ENCODE assay signal across 1 cellular context in the genomic region with DNA sequence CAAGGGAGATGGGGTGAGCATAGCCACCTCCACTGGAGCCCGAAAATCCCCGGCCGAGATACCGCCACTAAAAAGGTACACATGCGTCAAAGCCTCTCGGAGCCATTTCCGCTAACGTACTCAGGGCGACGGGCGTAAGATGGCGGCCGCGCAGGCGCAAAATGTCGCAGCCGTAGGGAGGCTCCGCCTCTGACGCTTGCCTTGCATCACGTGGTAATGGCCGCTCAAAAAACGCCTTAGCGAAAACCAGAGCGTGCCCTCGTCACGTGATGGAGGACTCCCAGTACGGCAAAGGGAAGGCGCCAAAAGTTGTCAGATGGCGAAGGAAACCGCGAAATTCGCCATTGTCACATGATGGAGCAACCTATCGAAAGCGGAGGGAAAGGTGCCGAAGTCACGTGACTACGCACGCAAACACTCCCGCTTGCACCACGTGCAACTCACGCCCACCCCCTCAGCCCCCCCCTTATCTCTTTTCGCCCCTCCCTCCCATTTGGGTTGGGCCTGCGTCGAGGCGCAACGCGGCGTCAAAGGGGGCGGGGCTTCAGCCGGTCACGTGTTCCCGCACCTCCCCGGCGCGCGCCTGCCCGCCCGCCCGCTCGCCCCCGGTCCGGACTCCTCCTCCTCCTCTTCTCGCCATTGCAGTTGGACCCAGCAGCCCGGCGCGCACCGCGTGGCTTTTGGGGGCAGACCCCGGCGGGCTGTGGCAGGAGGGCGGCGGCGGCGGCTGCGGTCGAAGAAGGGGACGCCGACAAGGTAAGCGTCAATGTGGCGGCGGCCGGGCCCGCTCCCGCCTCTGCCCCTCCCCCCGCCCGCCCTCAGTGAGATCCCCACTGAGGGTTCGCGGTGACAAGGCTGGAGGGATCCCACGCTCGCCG.
TF ChIP-seq lines count a peak whose summit lies in the region.

A gene (plus strand): TSS at position 615 of the 878 bp plus-strand sequence. CDS start 16,260 bp downstream, outside the sequence.

TF ChIP-seq in K562, 482 proteins besides CTCF, POLR2A, EP300 and RAD21 (continued from another document and continues in another):
- TF ChIP-seq, protein P1, sequence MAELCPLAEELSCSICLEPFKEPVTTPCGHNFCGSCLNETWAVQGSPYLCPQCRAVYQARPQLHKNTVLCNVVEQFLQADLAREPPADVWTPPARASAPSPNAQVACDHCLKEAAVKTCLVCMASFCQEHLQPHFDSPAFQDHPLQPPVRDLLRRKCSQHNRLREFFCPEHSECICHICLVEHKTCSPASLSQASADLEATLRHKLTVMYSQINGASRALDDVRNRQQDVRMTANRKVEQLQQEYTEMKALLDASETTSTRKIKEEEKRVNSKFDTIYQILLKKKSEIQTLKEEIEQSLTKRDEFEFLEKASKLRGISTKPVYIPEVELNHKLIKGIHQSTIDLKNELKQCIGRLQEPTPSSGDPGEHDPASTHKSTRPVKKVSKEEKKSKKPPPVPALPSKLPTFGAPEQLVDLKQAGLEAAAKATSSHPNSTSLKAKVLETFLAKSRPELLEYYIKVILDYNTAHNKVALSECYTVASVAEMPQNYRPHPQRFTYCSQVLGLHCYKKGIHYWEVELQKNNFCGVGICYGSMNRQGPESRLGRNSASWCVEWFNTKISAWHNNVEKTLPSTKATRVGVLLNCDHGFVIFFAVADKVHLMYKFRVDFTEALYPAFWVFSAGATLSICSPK (IDR thresholded peaks at IDR 0.05; ENCODE audit: borderline replicate concordance) = no peak
- TF ChIP-seq PHF8 (IDR thresholded peaks at IDR 0.05; ENCODE audit: borderline replicate concordance, low read length) (peak; percentile 91), HMG20A (CRISPR knock-in tag; conservative IDR thresholded peaks at IDR 0.05) (no peak), NFXL1 (CRISPR knock-in tag; IDR thresholded peaks at IDR 0.05) (no peak), XRCC5 (IDR thresholded peaks at IDR 0.05; ENCODE audit: low read depth, low read length) (no peak), TAF15 (IDR thresholded peaks at IDR 0.05; ENCODE audit: low read depth, low read length) (no peak), U2AF1 (optimal IDR thresholded peaks at IDR 0.05; ENCODE audit: low read depth, low read length) (no peak), ZNF644 (tag; IDR thresholded peaks at IDR 0.05; ENCODE audit: low read depth) (peak; percentile 63; the same call in 1 of the 2 replicates), HDAC6 (IDR thresholded peaks at IDR 0.05; ENCODE audit: low read depth, low read length) (no peak), PRPF4 (IDR thresholded peaks at IDR 0.05; ENCODE audit: insufficient read depth, low read depth, low read length, poor library complexity, severe bottlenecking) (peak; percentile 88), BCOR (IDR thresholded peaks at IDR 0.05) (no peak), SUPT5H (IDR thresholded peaks at IDR 0.05) (peak; percentile 89), ZNF707 (CRISPR knock-in tag; conservative IDR thresholded peaks at IDR 0.05) (0 out of 2 replicates have a peak, but pooled peaks have one; percentile 58), SMAD1 (IDR thresholded peaks at IDR 0.05; ENCODE audit: low read depth, low read length, partially characterized antibody) (peak; percentile 77), PCBP1 (IDR thresholded peaks at IDR 0.05; ENCODE audit: low read depth, low read length, poor library complexity, severe bottlenecking) (peak; percentile 81), THRAP3 (IDR thresholded peaks at IDR 0.05; ENCODE audit: borderline replicate concordance) (no peak), PTTG1 (tag; IDR thresholded peaks at IDR 0.05; ENCODE audit: low read depth) (no peak), ZNF232 (CRISPR knock-in tag; IDR thresholded peaks at IDR 0.05) (no peak), ZNF140 (CRISPR knock-in tag; IDR thresholded peaks at IDR 0.05) (no peak), YBX1 (IDR thresholded peaks at IDR 0.05) (no peak), CHD1 (IDR thresholded peaks at IDR 0.05; ENCODE audit: low read length) (no peak), KDM5B (IDR thresholded peaks at IDR 0.05; ENCODE audit: insufficient replicate concordance, low read depth, low read length) (peak; percentile 91), CTBP1 (IDR thresholded peaks at IDR 0.05; ENCODE audit: borderline replicate concordance) (peak; percentile 72), DNMT1 (IDR thresholded peaks at IDR 0.05) (no peak), NFE2 (IDR thresholded peaks at IDR 0.05; ENCODE audit: low read depth) (peak; percentile 44; the same call in 1 of the 2 replicates), ZFX (CRISPR knock-in tag; IDR thresholded peaks at IDR 0.05) (peak; percentile 60), PML (IDR thresholded peaks at IDR 0.05; ENCODE audit: low read length) (no peak; the same call in none of the 2 replicates), ZNF780A (CRISPR knock-in tag; IDR thresholded peaks at IDR 0.05) (no peak), GABPB1 (CRISPR knock-in tag; IDR thresholded peaks at IDR 0.05) (peak; percentile 90), ZNF134 (CRISPR knock-in tag; conservative IDR thresholded peaks at IDR 0.05) (0 out of 2 replicates have a peak, but pooled peaks have one; percentile 46), PTBP1 (IDR thresholded peaks at IDR 0.05; ENCODE audit: low read depth, low read length) (no peak), RUNX1 (IDR thresholded peaks at IDR 0.05; ENCODE audit: low read depth) (peak; percentile 47; the same call in 1 of the 2 replicates), FOXK2 (conservative IDR thresholded peaks at IDR 0.05 in 1 of 2, IDR thresholded peaks at IDR 0.05 in 1 of 2; ENCODE audit: low read depth in 2 of 2) (peak; percentile 96 to 98), CCAR2 (IDR thresholded peaks at IDR 0.05; ENCODE audit: low read depth, low read length) (no peak), ZNF699 (CRISPR knock-in tag; IDR thresholded peaks at IDR 0.05; ENCODE audit: insufficient replicate concordance) (no peak), TAL1 (IDR thresholded peaks at IDR 0.05) (no peak), NR1H2 (CRISPR knock-in tag; IDR thresholded peaks at IDR 0.05) (no peak; the same call in 1 of the 2 replicates), DIDO1 (tag; IDR thresholded peaks at IDR 0.05; ENCODE audit: low read depth) (peak; percentile 52), LARP7 (IDR thresholded peaks at IDR 0.05) (no peak), MIER1 (IDR thresholded peaks at IDR 0.05; ENCODE audit: low read depth) (no peak), MTA3 (IDR thresholded peaks at IDR 0.05; ENCODE audit: borderline replicate concordance) (peak; percentile 100), MAFF (IDR thresholded peaks at IDR 0.05; ENCODE audit: low read length) (no peak), HNRNPLL (IDR thresholded peaks at IDR 0.05; ENCODE audit: low read depth, low read length, poor library complexity, severe bottlenecking) (peak; percentile 83), TRIM28 (IDR thresholded peaks at IDR 0.05) (no peak), FIP1L1 (IDR thresholded peaks at IDR 0.05; ENCODE audit: low read depth, low read length, poor library complexity, severe bottlenecking) (no peak), NFRKB (IDR thresholded peaks at IDR 0.05; ENCODE audit: low read depth) (peak; percentile 88), ZNF561 (CRISPR knock-in tag; conservative IDR thresholded peaks at IDR 0.05) (no peak), ZNF785 (CRISPR knock-in tag; IDR thresholded peaks at IDR 0.05) (no peak)
- TF ChIP-seq, protein P2, sequence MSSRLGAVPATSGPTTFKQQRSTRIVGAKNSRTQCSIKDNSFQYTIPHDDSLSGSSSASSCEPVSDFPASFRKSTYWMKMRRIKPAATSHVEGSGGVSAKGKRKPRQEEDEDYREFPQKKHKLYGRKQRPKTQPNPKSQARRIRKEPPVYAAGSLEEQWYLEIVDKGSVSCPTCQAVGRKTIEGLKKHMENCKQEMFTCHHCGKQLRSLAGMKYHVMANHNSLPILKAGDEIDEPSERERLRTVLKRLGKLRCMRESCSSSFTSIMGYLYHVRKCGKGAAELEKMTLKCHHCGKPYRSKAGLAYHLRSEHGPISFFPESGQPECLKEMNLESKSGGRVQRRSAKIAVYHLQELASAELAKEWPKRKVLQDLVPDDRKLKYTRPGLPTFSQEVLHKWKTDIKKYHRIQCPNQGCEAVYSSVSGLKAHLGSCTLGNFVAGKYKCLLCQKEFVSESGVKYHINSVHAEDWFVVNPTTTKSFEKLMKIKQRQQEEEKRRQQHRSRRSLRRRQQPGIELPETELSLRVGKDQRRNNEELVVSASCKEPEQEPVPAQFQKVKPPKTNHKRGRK (tag; IDR thresholded peaks at IDR 0.05) = no peak
- TF ChIP-seq, protein P3, sequence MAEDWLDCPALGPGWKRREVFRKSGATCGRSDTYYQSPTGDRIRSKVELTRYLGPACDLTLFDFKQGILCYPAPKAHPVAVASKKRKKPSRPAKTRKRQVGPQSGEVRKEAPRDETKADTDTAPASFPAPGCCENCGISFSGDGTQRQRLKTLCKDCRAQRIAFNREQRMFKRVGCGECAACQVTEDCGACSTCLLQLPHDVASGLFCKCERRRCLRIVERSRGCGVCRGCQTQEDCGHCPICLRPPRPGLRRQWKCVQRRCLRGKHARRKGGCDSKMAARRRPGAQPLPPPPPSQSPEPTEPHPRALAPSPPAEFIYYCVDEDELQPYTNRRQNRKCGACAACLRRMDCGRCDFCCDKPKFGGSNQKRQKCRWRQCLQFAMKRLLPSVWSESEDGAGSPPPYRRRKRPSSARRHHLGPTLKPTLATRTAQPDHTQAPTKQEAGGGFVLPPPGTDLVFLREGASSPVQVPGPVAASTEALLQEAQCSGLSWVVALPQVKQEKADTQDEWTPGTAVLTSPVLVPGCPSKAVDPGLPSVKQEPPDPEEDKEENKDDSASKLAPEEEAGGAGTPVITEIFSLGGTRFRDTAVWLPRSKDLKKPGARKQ (CRISPR knock-in tag; IDR thresholded peaks at IDR 0.05) = no peak
- TF ChIP-seq, protein P4, sequence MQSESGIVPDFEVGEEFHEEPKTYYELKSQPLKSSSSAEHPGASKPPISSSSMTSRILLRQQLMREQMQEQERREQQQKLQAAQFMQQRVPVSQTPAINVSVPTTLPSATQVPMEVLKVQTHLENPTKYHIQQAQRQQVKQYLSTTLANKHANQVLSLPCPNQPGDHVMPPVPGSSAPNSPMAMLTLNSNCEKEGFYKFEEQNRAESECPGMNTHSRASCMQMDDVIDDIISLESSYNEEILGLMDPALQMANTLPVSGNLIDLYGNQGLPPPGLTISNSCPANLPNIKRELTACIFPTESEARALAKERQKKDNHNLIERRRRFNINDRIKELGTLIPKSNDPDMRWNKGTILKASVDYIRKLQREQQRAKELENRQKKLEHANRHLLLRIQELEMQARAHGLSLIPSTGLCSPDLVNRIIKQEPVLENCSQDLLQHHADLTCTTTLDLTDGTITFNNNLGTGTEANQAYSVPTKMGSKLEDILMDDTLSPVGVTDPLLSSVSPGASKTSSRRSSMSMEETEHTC (IDR thresholded peaks at IDR 0.05) = peak; percentile 100
- TF ChIP-seq, protein P5, sequence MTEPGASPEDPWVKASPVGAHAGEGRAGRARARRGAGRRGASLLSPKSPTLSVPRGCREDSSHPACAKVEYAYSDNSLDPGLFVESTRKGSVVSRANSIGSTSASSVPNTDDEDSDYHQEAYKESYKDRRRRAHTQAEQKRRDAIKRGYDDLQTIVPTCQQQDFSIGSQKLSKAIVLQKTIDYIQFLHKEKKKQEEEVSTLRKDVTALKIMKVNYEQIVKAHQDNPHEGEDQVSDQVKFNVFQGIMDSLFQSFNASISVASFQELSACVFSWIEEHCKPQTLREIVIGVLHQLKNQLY (CRISPR knock-in tag; conservative IDR thresholded peaks at IDR 0.05) = peak; percentile 68 to 90; a peak in 3 of 4 replicates
- TF ChIP-seq, protein P6, sequence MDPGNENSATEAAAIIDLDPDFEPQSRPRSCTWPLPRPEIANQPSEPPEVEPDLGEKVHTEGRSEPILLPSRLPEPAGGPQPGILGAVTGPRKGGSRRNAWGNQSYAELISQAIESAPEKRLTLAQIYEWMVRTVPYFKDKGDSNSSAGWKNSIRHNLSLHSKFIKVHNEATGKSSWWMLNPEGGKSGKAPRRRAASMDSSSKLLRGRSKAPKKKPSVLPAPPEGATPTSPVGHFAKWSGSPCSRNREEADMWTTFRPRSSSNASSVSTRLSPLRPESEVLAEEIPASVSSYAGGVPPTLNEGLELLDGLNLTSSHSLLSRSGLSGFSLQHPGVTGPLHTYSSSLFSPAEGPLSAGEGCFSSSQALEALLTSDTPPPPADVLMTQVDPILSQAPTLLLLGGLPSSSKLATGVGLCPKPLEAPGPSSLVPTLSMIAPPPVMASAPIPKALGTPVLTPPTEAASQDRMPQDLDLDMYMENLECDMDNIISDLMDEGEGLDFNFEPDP (CRISPR knock-in tag; IDR thresholded peaks at IDR 0.05) = no peak
- TF ChIP-seq, protein P7, sequence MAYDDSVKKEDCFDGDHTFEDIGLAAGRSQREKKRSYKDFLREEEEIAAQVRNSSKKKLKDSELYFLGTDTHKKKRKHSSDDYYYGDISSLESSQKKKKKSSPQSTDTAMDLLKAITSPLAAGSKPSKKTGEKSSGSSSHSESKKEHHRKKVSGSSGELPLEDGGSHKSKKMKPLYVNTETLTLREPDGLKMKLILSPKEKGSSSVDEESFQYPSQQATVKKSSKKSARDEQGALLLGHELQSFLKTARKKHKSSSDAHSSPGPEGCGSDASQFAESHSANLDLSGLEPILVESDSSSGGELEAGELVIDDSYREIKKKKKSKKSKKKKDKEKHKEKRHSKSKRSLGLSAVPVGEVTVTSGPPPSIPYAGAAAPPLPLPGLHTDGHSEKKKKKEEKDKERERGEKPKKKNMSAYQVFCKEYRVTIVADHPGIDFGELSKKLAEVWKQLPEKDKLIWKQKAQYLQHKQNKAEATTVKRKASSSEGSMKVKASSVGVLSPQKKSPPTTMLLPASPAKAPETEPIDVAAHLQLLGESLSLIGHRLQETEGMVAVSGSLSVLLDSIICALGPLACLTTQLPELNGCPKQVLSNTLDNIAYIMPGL (CRISPR knock-in tag; IDR thresholded peaks at IDR 0.05) = 0 out of 2 replicates have a peak, but pooled peaks have one; percentile 18
- TF ChIP-seq, protein P8, sequence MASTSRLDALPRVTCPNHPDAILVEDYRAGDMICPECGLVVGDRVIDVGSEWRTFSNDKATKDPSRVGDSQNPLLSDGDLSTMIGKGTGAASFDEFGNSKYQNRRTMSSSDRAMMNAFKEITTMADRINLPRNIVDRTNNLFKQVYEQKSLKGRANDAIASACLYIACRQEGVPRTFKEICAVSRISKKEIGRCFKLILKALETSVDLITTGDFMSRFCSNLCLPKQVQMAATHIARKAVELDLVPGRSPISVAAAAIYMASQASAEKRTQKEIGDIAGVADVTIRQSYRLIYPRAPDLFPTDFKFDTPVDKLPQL (IDR thresholded peaks at IDR 0.05; ENCODE audit: extremely low read depth, insufficient read length) = no peak
- TF ChIP-seq, protein P9, sequence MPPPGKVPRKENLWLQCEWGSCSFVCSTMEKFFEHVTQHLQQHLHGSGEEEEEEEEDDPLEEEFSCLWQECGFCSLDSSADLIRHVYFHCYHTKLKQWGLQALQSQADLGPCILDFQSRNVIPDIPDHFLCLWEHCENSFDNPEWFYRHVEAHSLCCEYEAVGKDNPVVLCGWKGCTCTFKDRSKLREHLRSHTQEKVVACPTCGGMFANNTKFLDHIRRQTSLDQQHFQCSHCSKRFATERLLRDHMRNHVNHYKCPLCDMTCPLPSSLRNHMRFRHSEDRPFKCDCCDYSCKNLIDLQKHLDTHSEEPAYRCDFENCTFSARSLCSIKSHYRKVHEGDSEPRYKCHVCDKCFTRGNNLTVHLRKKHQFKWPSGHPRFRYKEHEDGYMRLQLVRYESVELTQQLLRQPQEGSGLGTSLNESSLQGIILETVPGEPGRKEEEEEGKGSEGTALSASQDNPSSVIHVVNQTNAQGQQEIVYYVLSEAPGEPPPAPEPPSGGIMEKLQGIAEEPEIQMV (tag; conservative IDR thresholded peaks at IDR 0.05; ENCODE audit: low read depth) = no peak
